Comparison of ENCODE assay signal across 1 cellular context in genomic region chr7:101088858-101089529, GRCh38.
TF ChIP-seq lines count a peak whose summit lies in the region.

No MANE protein-coding gene starts in this region.

TF ChIP-seq in IMR-90, 13 proteins besides CTCF, POLR2A, EP300 and RAD21:
- TF ChIP-seq CEBPB (IDR thresholded peaks at IDR 0.05; ENCODE audit: low read depth, low read length) (no peak), MAFK (IDR thresholded peaks at IDR 0.05; ENCODE audit: low read depth, low read length) (no peak), NFE2L2 (IDR thresholded peaks at IDR 0.05; ENCODE audit: low read depth, low read length) (no peak)
